In the genomic region with DNA sequence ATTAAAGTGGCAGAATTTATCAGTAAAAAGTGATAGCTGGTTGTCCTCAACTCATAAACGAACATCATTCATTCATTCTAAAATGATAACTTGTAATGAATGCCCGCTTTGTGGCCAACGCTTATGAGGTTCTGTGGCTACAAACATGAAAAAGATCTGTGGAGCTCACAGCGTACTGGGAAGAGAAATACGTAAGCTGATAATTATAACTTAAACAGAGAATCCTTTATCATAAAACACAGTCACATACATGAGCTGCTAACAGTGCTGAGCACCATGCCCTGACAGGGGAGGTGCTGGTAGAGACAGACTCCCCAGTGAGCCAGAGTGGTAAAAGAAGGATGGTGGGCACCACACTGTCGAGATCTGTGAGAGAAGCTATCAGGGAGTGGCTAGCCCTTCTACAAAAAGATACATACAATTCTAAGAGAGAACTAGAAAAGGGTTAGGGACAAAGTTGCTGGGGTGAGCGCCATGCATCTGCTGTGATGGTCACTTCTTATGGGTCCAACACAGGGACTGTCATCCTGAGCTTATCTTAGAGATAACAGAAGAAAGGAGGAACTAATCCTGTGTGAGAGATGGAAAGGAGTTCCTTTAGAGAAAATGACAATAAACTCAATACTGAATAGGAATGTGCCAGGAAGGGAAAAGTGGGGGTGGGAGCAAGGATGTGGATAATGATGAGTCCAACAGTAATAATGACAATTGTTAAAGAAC, we compare ENCODE assay signal across 19 cellular contexts.
"Had no signal": no experiment of that assay in that cellular context is flagged by ENCODE, and none has a peak within 500 bp of the region (broad histone marks: within the 10 kb centered on the region; RNA-seq: fewer than 3 reads in every experiment).

No MANE protein-coding gene starts in this region.

- H3K4me1 Mint-ChIP-seq: mesothelial cell of epicardium, natural killer cell had no signal

- H3K9ac ChIP-seq: parathyroid adenoma, SK-N-SH had no signal

- ATAC-seq: natural killer cell had no signal

- H3K4me3 Mint-ChIP-seq: activated naive CD8-positive, alpha-beta T cell; mesothelial cell of epicardium; natural killer cell had no signal

- H3K4me1 ChIP-seq: parathyroid adenoma, sigmoid colon, tibial artery had no signal

- H2AFZ ChIP-seq: parathyroid adenoma had no signal

- H3K27me3 ChIP-seq: sigmoid colon, tibial artery had no signal

- H3K9me3 ChIP-seq: sigmoid colon, SK-N-SH, tibial artery had no signal

- H3K27ac ChIP-seq: coronary artery, parathyroid adenoma, sigmoid colon, tibial artery had no signal

- H3K4me2 ChIP-seq: SK-N-SH, smooth muscle cell had no signal

- DNase-seq: activated CD4-positive, alpha-beta T cell treated with anti-CD3 and anti-CD28 coated beads for 1 hour; activated CD4-positive, alpha-beta T cell treated with anti-CD3 and anti-CD28 coated beads, Interleukin-2, amount 50 U/mL, for 1 hour; activated naive CD4-positive, alpha-beta T cell; activated T-cell treated with anti-CD3 and anti-CD28 coated beads, Interleukin-2, amount 50 U/mL, for 1 hour; amniotic stem cell; cerebellar nuclear complex; kidney; natural killer cell; sigmoid colon; SK-N-SH; stimulated activated naive CD4-positive, alpha-beta T cell treated with Interleukin-2 at 50 U/mL for 16 hours; tibial artery had no signal

- H3K79me2 ChIP-seq: parathyroid adenoma had no signal

- H3K27me3 Mint-ChIP-seq: activated naive CD8-positive, alpha-beta T cell had no signal

- H3K9me3 Mint-ChIP-seq: activated T-helper 2 cell treated with anti-CD3 and anti-CD28 coated beads, Interferon-gamma antibody, Interleukin-2, Interleukin-4, amounts not matched to agents 10 μg/mL and 5 μg/mL and 100 μg/mL, durations not matched to agents 14 hours and 24 hours and 36 hours; mesothelial cell of epicardium; natural killer cell had no signal

- H3K4me3 ChIP-seq: coronary artery, lung, sigmoid colon, smooth muscle cell, tibial artery had no signal

- H3K36me3 Mint-ChIP-seq: natural killer cell had no signal

- H3K27ac Mint-ChIP-seq: activated naive CD8-positive, alpha-beta T cell; activated T-helper 2 cell treated with anti-CD3 and anti-CD28 coated beads, Interferon-gamma antibody, Interleukin-2, Interleukin-4, amounts not matched to agents 10 μg/mL and 5 μg/mL and 100 μg/mL, durations not matched to agents 14 hours and 24 hours and 36 hours; mesothelial cell of epicardium; natural killer cell had no signal
